In the genomic region with DNA sequence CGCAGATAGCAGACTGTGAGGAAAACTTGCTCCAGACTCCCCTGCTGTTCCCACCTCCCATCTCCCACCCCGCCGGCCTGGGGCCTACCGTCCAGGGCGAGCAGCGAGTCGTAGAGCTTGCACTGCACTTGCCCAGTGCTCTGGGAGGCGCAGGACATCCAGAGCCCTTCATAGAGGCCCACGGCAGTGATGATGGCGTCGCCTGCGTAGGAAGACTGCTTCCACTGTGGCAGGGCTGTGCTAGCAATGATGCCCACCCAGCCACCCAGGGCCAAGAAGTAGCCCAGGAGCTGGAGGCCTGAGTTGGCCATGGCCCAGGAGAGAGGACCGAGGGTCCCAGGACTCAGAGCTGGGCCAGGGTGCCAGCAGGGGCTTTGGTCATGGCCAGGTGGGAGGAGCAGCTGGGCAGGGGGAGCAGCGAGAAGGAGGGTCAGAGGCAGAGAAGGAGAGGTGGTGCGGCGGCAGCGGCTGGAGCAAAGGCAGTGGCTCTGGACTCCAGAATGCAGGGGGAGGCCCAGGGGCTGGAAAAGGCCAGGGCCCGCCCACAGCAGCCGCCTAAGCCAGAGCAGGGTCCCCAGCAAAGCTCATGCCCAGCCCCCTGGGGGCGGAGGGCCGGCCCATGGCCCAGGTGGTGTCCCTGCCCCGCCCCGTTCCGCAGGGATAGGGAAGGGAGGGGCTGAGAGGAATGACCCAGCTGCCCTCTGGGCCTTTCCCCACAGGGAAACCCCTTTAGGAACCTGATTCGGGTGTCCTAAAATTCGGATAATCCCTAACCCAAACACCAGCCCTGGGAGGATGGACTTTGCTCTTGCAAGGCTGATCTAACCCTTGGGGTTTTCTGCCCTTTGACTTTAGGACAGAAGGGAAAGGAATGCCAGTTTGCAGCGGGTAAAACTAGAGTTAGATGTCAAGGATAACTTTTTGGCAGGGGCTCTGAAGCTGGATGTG, we compare ENCODE assay signal across 14 cellular contexts. TPM values are rescaled to one million over a fixed set of nuclear protein-coding genes. Genes with fewer than 3 reads are reported as not detected.
DNase-seq lines count a peak whose midpoint lies in the region; ATAC-seq and TF ChIP-seq lines count a peak whose summit lies in the region.
"Had no signal": no experiment of that assay in that cellular context is flagged by ENCODE, and none has a peak within 500 bp of the region (broad histone marks: within the 10 kb centered on the region; RNA-seq: fewer than 3 reads in every experiment).

Gene CLDN19 (minus strand): TSS at position 484 of the 948 bp plus-strand sequence. CDS start 173 bp downstream, at position 311.

- POLR2A ChIA-PET in Caco-2 (lab: Charles Lee): no interaction called here
- POLR2A ChIA-PET in activated CD4-positive, alpha-beta T cell treated with anti-CD3 and anti-CD28 coated beads for 36 hours (lab: Charles Lee): no interaction called here

- H3K27me3 Mint-ChIP-seq in Caco-2 (ENCODE audit: insufficient read depth, unreplicated experiment) (no peaks in the 10 kb centered on the region), nephron (ENCODE audit: low read depth) (no peaks in the 10 kb centered on the region)
- no peaks in the 10 kb centered on the region for H3K27me3 Mint-ChIP-seq in activated CD4-positive, alpha-beta T cell treated with anti-CD3 and anti-CD28 coated beads for 36 hours
- H3K27me3 Mint-ChIP-seq: activated naive CD8-positive, alpha-beta T cell had no signal

- H3K4me3 ChIP-seq in Caco-2 (ENCODE audit: low read depth, low read length): peak within 1 kb of the TSS; percentile 24
- H3K4me3 ChIP-seq in NT2/D1 (ENCODE audit: insufficient read length, low read depth): peak within 1 kb of the TSS; percentile 60
- H3K4me3 ChIP-seq: stomach had no signal

- no peaks in the 10 kb centered on the region for H3K9me3 ChIP-seq in Caco-2
- no peaks in the 10 kb centered on the region for H3K9me3 ChIP-seq in NT2/D1 (ENCODE audit: insufficient read depth, low read length)
- H3K9me3 ChIP-seq: stomach had no signal

- H3K4me1 Mint-ChIP-seq in Caco-2 (ENCODE audit: low read depth, unreplicated experiment) (peaks cover 21% of the 10 kb centered on the region), nephron (peaks cover 43% of the 10 kb centered on the region)
- peaks cover 7% of the 10 kb centered on the region for H3K4me1 Mint-ChIP-seq in activated CD4-positive, alpha-beta T cell treated with anti-CD3 and anti-CD28 coated beads for 36 hours

- no peak within 1 kb of the TSS for H3K27ac Mint-ChIP-seq in Caco-2 (ENCODE audit: unreplicated experiment)
- H3K27ac Mint-ChIP-seq in nephron: peak within 1 kb of the TSS; percentile 96 to 99 (median 98)
- H3K27ac Mint-ChIP-seq in activated CD4-positive, alpha-beta T cell treated with anti-CD3 and anti-CD28 coated beads for 36 hours: no peak within 1 kb of the TSS
- H3K27ac Mint-ChIP-seq: activated naive CD8-positive, alpha-beta T cell had no signal

- ATAC-seq in activated CD4-positive, alpha-beta T cell treated with anti-CD3 and anti-CD28 coated beads for 36 hours: no peak

- H3K9ac ChIP-seq in NT2/D1 (ENCODE audit: insufficient read length, low read depth): peak within 1 kb of the TSS; percentile 91

- no peaks in the 10 kb centered on the region for H3K27me3 ChIP-seq in Caco-2 (replicated peaks; ENCODE audit: control insufficient read depth, insufficient read depth, low read length)
- H3K27me3 ChIP-seq in NT2/D1 (ENCODE audit: insufficient read depth, insufficient read length): no peaks in the 10 kb centered on the region
- H3K27me3 ChIP-seq: stomach had no signal

- H3K4me1 ChIP-seq in Caco-2 (peaks cover 14% of the 10 kb centered on the region), NT2/D1 (ENCODE audit: insufficient read depth, insufficient read length) (peaks cover 51% of the 10 kb centered on the region)

- CTCF ChIA-PET in Caco-2 (lab: Charles Lee): interaction anchor here (0.6 kb wide), 2 partner anchors 20 to 26 kb away, joined by 4 read pairs; no protein-coding TSS in a partner anchor
- CTCF ChIA-PET in activated CD4-positive, alpha-beta T cell treated with anti-CD3 and anti-CD28 coated beads for 36 hours (lab: Charles Lee): interaction anchor here (0.6 kb wide), 1 partner anchor 731 kb away, joined by 3 read pairs; no protein-coding TSS in a partner anchor

- H3K9me3 Mint-ChIP-seq in Caco-2 (ENCODE audit: unreplicated experiment) (no peaks in the 10 kb centered on the region), nephron (no peaks in the 10 kb centered on the region)
- no peaks in the 10 kb centered on the region for H3K9me3 Mint-ChIP-seq in activated CD4-positive, alpha-beta T cell treated with anti-CD3 and anti-CD28 coated beads for 36 hours (ENCODE audit: low read depth)

- no peaks in the 10 kb centered on the region for H3K36me3 ChIP-seq in Caco-2 (ENCODE audit: control insufficient read depth, insufficient read depth, low read length)
- peaks cover 10% of the 10 kb centered on the region for H3K36me3 ChIP-seq in NT2/D1 (ENCODE audit: insufficient read depth, insufficient read length, low read length)
- H3K36me3 ChIP-seq: stomach had no signal

- no peaks in the 10 kb centered on the region for H3K36me3 Mint-ChIP-seq in Caco-2 (ENCODE audit: insufficient read depth, unreplicated experiment)
- peaks cover under 1% of the 10 kb centered on the region for H3K36me3 Mint-ChIP-seq in nephron (ENCODE audit: low read depth)
- no peaks in the 10 kb centered on the region for H3K36me3 Mint-ChIP-seq in activated CD4-positive, alpha-beta T cell treated with anti-CD3 and anti-CD28 coated beads for 36 hours (ENCODE audit: low read depth)
- H3K36me3 Mint-ChIP-seq: activated naive CD8-positive, alpha-beta T cell had no signal

- BruUV-seq in Caco-2 (replicated peaks; lab: Mats Ljungman, UMichigan): no TSS peak

- intact Hi-C loops in Caco-2 (cut with micrococcal nuclease; ENCODE audit: unreplicated experiment): no loop called here
- intact Hi-C loops in activated CD4-positive, alpha-beta T cell treated with anti-CD3 and anti-CD28 coated beads for 36 hours (cut with DNase I, micrococcal nuclease): loop anchor here in 1 of 2 experiments (10.0 kb wide), 1 partner anchor 565 kb away; no protein-coding TSS in a partner anchor

- TF ChIP-seq CTCF in Caco-2 (IDR thresholded peaks at IDR 0.05; ENCODE audit: insufficient read depth in 1 of 2, low read depth in 1 of 2, low read length in 1 of 2, severe bottlenecking in 1 of 2, unreplicated experiment in 1 of 2) (no peak), nephron (IDR thresholded peaks at IDR 0.05; ENCODE audit: unreplicated experiment in 3 of 3) (no peak)

- peak; percentile 66 to 67 for DNase-seq in Caco-2
- DNase-seq in NT2/D1 (ENCODE audit: low read depth, low spot score): peak; percentile 63
- DNase-seq in iPS DF 4.7 (ENCODE audit: extremely low read depth, low spot score): peak; percentile 66
- no peak for DNase-seq in activated CD4-positive, alpha-beta T cell treated with anti-CD3 and anti-CD28 coated beads for 36 hours
- DNase-seq in amniotic stem cell (lab: John Stamatoyannopoulos, UW): no peak
- DNase-seq in NCI-H1092 treated with DMSO at 0.1 percent for 48 hours (lab: John Stamatoyannopoulos, UW): no peak
- DNase-seq in nucleus accumbens (lab: John Stamatoyannopoulos, UW): no peak
- DNase-seq: KG1; stimulated activated CD4-positive, alpha-beta T cell treated with anti-CD3 and anti-CD28 coated beads, Interleukin-15, amount 100 ng/mL, for 24 hours; stomach; T-helper 9 cell had no signal

- peak within 1 kb of the TSS; percentile 56 for H3K4me3 Mint-ChIP-seq in Caco-2 (ENCODE audit: unreplicated experiment)
- H3K4me3 Mint-ChIP-seq in nephron: peak within 1 kb of the TSS; percentile 75 to 79 (median 76)
- no peak within 1 kb of the TSS for H3K4me3 Mint-ChIP-seq in activated CD4-positive, alpha-beta T cell treated with anti-CD3 and anti-CD28 coated beads for 36 hours
- H3K4me3 Mint-ChIP-seq: activated naive CD8-positive, alpha-beta T cell had no signal

RNA-seq across cellular contexts. Expression of gene CLDN19, which starts in this region (rescaled TPM):
- total RNA-seq in Caco-2 (2022): 2.9 and 4.0 TPM in 2 replicates
- not detected for total RNA-seq in activated CD4-positive, alpha-beta T cell treated with anti-CD3 and anti-CD28 coated beads for 36 hours
- total RNA-seq: posterior vena cava had no signal

Comparison
In these comparisons a context has a peak if more than half of its experiments do, and no peak if none do; other contexts are left out.
1. DNase-seq: peak in Caco-2 (2 of 2), NT2/D1 (single experiment) and iPS DF 4.7 (single experiment); none in activated CD4-positive, alpha-beta T cell treated with anti-CD3 and anti-CD28 coated beads for 36 hours (single experiment), amniotic stem cell (single experiment), NCI-H1092 treated with DMSO at 0.1 percent for 48 hours (single experiment) and nucleus accumbens (0 of 56).
2. H3K27ac Mint-ChIP-seq: peak in nephron (3 of 3); none in Caco-2 (single experiment) and activated CD4-positive, alpha-beta T cell treated with anti-CD3 and anti-CD28 coated beads for 36 hours (single experiment).